ENCODE assay signal across 8 cellular contexts in genomic region chr17:81035389-81036127, GRCh38. TPM values are rescaled to one million over a fixed set of nuclear protein-coding genes. Genes with fewer than 3 reads are reported as not detected.
DNase-seq lines count a peak whose midpoint lies in the region; ATAC-seq and TF ChIP-seq lines count a peak whose summit lies in the region.

No MANE protein-coding gene starts in this region.

- H3K27me3 Mint-ChIP-seq in mesothelial cell of epicardium (ENCODE audit: low read depth) = no peaks in the 10 kb centered on the region

- no peaks in the 10 kb centered on the region for H3K36me3 ChIP-seq in colonic mucosa

- H3K9me3 ChIP-seq in colonic mucosa = no peaks in the 10 kb centered on the region

- ATAC-seq in Right ventricle myocardium inferior (no peak), HG03571 (IDR thresholded peaks at IDR 0.05; ENCODE audit: unreplicated experiment) (no peak)

- H3K27ac Mint-ChIP-seq in mesothelial cell of epicardium = peak overlapping the region; percentile 73

- peak overlapping the region; percentile 81 for H3K4me3 Mint-ChIP-seq in mesothelial cell of epicardium

- H3K4me1 Mint-ChIP-seq in mesothelial cell of epicardium = peaks cover 59% of the 10 kb centered on the region

- peak overlapping the region; percentile 63 for H3K4me3 ChIP-seq in colonic mucosa

- no peaks in the 10 kb centered on the region for H3K4me1 ChIP-seq in colonic mucosa

- peak; percentile 57 for DNase-seq in Right ventricle myocardium inferior (ENCODE audit: missing footprints)
- no peak for DNase-seq in cardiac septum (ENCODE audit: low spot score)
- peak; percentile 70 for DNase-seq in NCI-H69 (lab: John Stamatoyannopoulos, UW)
- no peak for DNase-seq in colonic mucosa
- no peak for DNase-seq in mesothelial cell of epicardium (ENCODE audit: low spot score in 2 of 2, unreplicated experiment in 2 of 2)
- DNase-seq in HuH-7 (ENCODE audit: low spot score) = no peak
- DNase-seq in effector CD8-positive, alpha-beta T cell (lab: John Stamatoyannopoulos, UW) = no peak

- peak overlapping the region; percentile 28 to 73 for H3K9ac ChIP-seq in colonic mucosa (ENCODE audit: low read depth in 2 of 2, low read length in 2 of 2)

- H3K27ac ChIP-seq in colonic mucosa = no peak overlapping the region

- H3K36me3 Mint-ChIP-seq in mesothelial cell of epicardium = no peaks in the 10 kb centered on the region

- no peak for TF ChIP-seq CTCF in colonic mucosa (IDR thresholded peaks at IDR 0.05)
- TF ChIP-seq CTCF in mesothelial cell of epicardium (IDR thresholded peaks at IDR 0.05; ENCODE audit: unreplicated experiment) = no peak

- H3K9me3 Mint-ChIP-seq in mesothelial cell of epicardium = no peaks in the 10 kb centered on the region

- H3K27me3 ChIP-seq in colonic mucosa = no peaks in the 10 kb centered on the region

- intact Hi-C loops in Right ventricle myocardium inferior (cut with DNase I) (loop anchor here (2.0 kb wide), 1 partner anchor 47 kb away; no protein-coding TSS in a partner anchor), cardiac septum (cut with DNase I) (no loop called here), colonic mucosa (cut with DNase I) (no loop called here)

RNA-seq across cellular contexts. Expression of gene BAIAP2, which starts 0.6 kb away (rescaled TPM):
- total RNA-seq in Right ventricle myocardium inferior (32.1 TPM), cardiac septum (9.8 TPM), colonic mucosa (10 to 100 TPM; 14.7 to 22.7 TPM), mesothelial cell of epicardium (46.5 to 48.9 TPM (median 47.6 TPM) in 3 replicates)

RNA-seq across cellular contexts. Expression of gene CHMP6, which starts 43.9 kb away (rescaled TPM):
- 19.0 TPM for total RNA-seq in Right ventricle myocardium inferior
- 21.7 TPM for total RNA-seq in cardiac septum
- 10 to 100 TPM; 29.1 to 43.5 TPM for total RNA-seq in colonic mucosa
- 23.1 to 26.9 TPM (median 26.5 TPM) in 3 replicates for total RNA-seq in mesothelial cell of epicardium

Comparison
In these comparisons a context has a peak if more than half of its experiments do, and no peak if none do; other contexts are left out.
1. DNase-seq: peak in Right ventricle myocardium inferior (single experiment) and NCI-H69 (single experiment); none in cardiac septum (single experiment), colonic mucosa (single experiment), mesothelial cell of epicardium (0 of 2), HuH-7 (single experiment) and effector CD8-positive, alpha-beta T cell (single experiment).